ENCODE assay signal across 9 cellular contexts in the genomic region with DNA sequence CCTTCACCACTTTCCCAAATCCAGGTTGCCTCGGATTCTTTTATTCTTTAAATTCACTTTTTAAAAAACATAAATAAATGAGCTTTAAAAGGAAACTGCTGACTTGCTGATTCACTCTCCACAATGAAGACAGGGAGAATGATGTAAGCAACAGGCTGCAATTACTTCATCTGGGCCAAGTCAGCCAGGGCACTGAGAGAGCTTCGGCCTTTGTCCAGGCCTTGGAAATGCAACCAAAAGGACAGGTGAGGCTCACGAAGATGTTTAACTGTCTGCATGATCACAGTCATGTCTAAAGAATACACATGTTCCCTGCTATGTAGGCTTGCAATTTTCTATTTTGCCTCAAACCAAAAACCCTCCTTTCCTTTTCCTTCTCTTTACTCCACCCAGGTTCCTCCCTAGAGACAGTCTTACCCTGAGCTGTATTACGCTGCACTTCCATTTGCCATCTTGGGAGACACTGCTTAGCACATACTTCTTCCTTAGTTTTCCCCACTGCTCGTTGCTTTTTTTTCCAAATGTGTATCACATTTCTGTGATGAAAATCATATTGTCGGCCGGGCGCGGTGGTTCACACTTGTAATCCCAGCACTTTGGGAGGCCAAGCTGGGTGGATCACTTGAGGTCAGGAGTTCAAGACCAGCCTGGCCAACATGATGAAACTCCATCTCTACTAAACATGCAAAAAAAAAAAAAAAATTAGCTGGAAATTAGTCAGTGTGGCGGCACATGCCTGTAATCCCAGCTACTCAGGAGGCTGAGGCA. TPM values are rescaled to one million over a fixed set of nuclear protein-coding genes. Genes with fewer than 3 reads are reported as not detected.
DNase-seq lines count a peak whose midpoint lies in the region; ATAC-seq and TF ChIP-seq lines count a peak whose summit lies in the region.
"Had no signal": no experiment of that assay in that cellular context is flagged by ENCODE, and none has a peak within 500 bp of the region (broad histone marks: within the 10 kb centered on the region; RNA-seq: fewer than 3 reads in every experiment).

No MANE protein-coding gene starts in this region.

- no peak for TF ChIP-seq RAD21 in IMR-90 (IDR thresholded peaks at IDR 0.05; ENCODE audit: low read length)

- CTCF ChIA-PET in IMR-90 (lab: Yijun Ruan, JAX): interaction anchor here (0.6 to 0.7 kb wide), 3 partner anchors 21 to 175 kb away, joined by 3 to 4 read pairs (median 3); no protein-coding TSS in a partner anchor

- ATAC-seq in IMR-90 (ENCODE audit: low read depth) (peak; percentile 87), GM21619 (IDR thresholded peaks at IDR 0.05; ENCODE audit: unreplicated experiment) (no peak), GM18505 (IDR thresholded peaks at IDR 0.05; ENCODE audit: unreplicated experiment) (no peak), GM21423 (IDR thresholded peaks at IDR 0.05; ENCODE audit: unreplicated experiment) (no peak)

- H2BK5ac ChIP-seq in IMR-90 (ENCODE audit: low read depth, low read length, poor library complexity, severe bottlenecking): no peak overlapping the region

- H4K8ac ChIP-seq in IMR-90 (ENCODE audit: low read depth in 2 of 2, low read length in 2 of 2): peak overlapping the region; percentile 22 to 84; a peak in 3 of 4 replicates

- no peaks in the 10 kb centered on the region; the same call in 1 of the 2 replicates for H3K9me1 ChIP-seq in IMR-90 (ENCODE audit: insufficient read depth, low read length)

- peak overlapping the region; percentile 21; the same call in 1 of the 2 replicates for H3K4me2 ChIP-seq in IMR-90 (ENCODE audit: low read depth, low read length)

- 76% methylated on average over 3 of the region's 10 CpGs; no CpG with 5 or more reads in 1 of the 2 experiments for WGBS in IMR-90 (ENCODE audit: extremely low coverage in 2 of 2, insufficient read length in 1 of 2), 2 experiments

- H4K91ac ChIP-seq in IMR-90 (ENCODE audit: insufficient read depth, low read depth, low read length): peak overlapping the region; percentile 88

- no peak overlapping the region for H3K4me3 ChIP-seq in IMR-90 (ENCODE audit: insufficient read depth, low read depth, low read length)
- H3K4me3 ChIP-seq: SJCRH30 had no signal

- no TSS peak for BruUV-seq in IMR-90 (replicated peaks; lab: Mats Ljungman, UMichigan)

- no peaks in the 10 kb centered on the region for H3K36me3 ChIP-seq in IMR-90 (ENCODE audit: control insufficient read depth, insufficient read depth, low read length)
- H3K36me3 ChIP-seq: SJCRH30 had no signal

- H2BK15ac ChIP-seq in IMR-90 (ENCODE audit: low read depth, low read length): peak overlapping the region; percentile 27; the same call in 1 of the 3 replicates

- no peak overlapping the region for H2AK5ac ChIP-seq in IMR-90 (ENCODE audit: low read depth, low read length)

- H3K14ac ChIP-seq in IMR-90 (replicated peaks; ENCODE audit: low read depth, low read length): peak overlapping the region; percentile 86

- H3K9ac ChIP-seq in IMR-90 (ENCODE audit: low read depth, low read length): peak overlapping the region; percentile 48; the same call in 1 of the 2 replicates

- peak overlapping the region; percentile 65 for H3K27ac ChIP-seq in IMR-90 (ENCODE audit: insufficient read depth, low read length)
- H3K27ac ChIP-seq: SJCRH30 had no signal

- no peaks in the 10 kb centered on the region for H3K9me3 ChIP-seq in IMR-90 (ENCODE audit: control insufficient read depth, insufficient read depth, low read length)
- H3K9me3 ChIP-seq: SJCRH30 had no signal

- H3K23ac ChIP-seq in IMR-90 (ENCODE audit: low read depth, low read length): peak overlapping the region; percentile 79; the same call in 1 of the 2 replicates

- peak; percentile 83 for DNase-seq in IMR-90
- peak; percentile 63 for DNase-seq in astrocyte of the hippocampus (ENCODE audit: low read depth, low spot score)
- peak; percentile 55 for DNase-seq in islet precursor cell
- peak; percentile 77 for DNase-seq in stromal cell of bone marrow (ENCODE audit: low read depth)
- DNase-seq in NCI-H345 (lab: John Stamatoyannopoulos, UW): no peak
- DNase-seq: SJCRH30 had no signal

- in situ Hi-C loops in IMR-90 (cut with MboI; ENCODE audit: low sequenced_read_pairs): no loop called here

- H3K27me3 ChIP-seq in IMR-90 (ENCODE audit: control insufficient read depth, insufficient read depth, low read length): peaks cover 4% of the 10 kb centered on the region; the same call in 1 of the 2 replicates
- H3K27me3 ChIP-seq: SJCRH30 had no signal

- H2BK20ac ChIP-seq in IMR-90 (ENCODE audit: low read depth, low read length): peak overlapping the region; percentile 96

- no peak for TF ChIP-seq CTCF in IMR-90 (conservative IDR thresholded peaks at IDR 0.05; ENCODE audit: low read depth, low read length)

- POLR2A ChIA-PET in IMR-90 (lab: Charles Lee; ENCODE audit: unreplicated experiment): interaction anchor here (0.6 kb wide), 1 partner anchor 572 kb away, joined by 3 read pairs; no protein-coding TSS in a partner anchor

- no peak overlapping the region for H3K56ac ChIP-seq in IMR-90 (ENCODE audit: extremely low read depth, insufficient read depth, low read length)

- peak overlapping the region; percentile 93 for H4K5ac ChIP-seq in IMR-90 (ENCODE audit: low read depth, low read length)

- peak overlapping the region; percentile 84 for H3K18ac ChIP-seq in IMR-90 (ENCODE audit: low read depth, low read length)

- no peaks in the 10 kb centered on the region for H3K79me1 ChIP-seq in IMR-90 (ENCODE audit: low read depth in 1 of 2, low read length in 2 of 2)

- no peak for TF ChIP-seq POLR2A in IMR-90 (IDR thresholded peaks at IDR 0.05; ENCODE audit: low read depth, low read length)
- TF ChIP-seq POLR2A in GM18505 (IDR thresholded peaks at IDR 0.05; ENCODE audit: borderline replicate concordance, extremely low read depth, insufficient read depth, insufficient read length): no peak

- H3K4ac ChIP-seq in IMR-90 (ENCODE audit: low read depth, low read length): peak overlapping the region; percentile 93

- peak overlapping the region; percentile 78 for H2AFZ ChIP-seq in IMR-90 (replicated peaks; ENCODE audit: low read length, poor library complexity)

- intact Hi-C loops in IMR-90 (cut with micrococcal nuclease): no loop called here

- peak overlapping the region; percentile 84 for H2BK120ac ChIP-seq in IMR-90 (ENCODE audit: low read depth, low read length)

- peak overlapping the region; percentile 62 for H2AK9ac ChIP-seq in IMR-90 (replicated peaks; ENCODE audit: low read depth, low read length, poor library complexity)

- peaks cover 10% of the 10 kb centered on the region for H3K4me1 ChIP-seq in IMR-90 (ENCODE audit: control insufficient read depth, insufficient read depth, low read length)

- H4K20me1 ChIP-seq in IMR-90 (ENCODE audit: insufficient read depth, low read length): no peaks in the 10 kb centered on the region

- dilution Hi-C loops in IMR-90 (cut with HindIII; ENCODE audit: low sequenced_read_pairs, unreplicated experiment): no loop called here

TF ChIP-seq in IMR-90, 13 proteins besides CTCF, POLR2A, EP300 and RAD21:
- TF ChIP-seq NFE2L2 (IDR thresholded peaks at IDR 0.05; ENCODE audit: low read depth, low read length): peak; percentile 59; the same call in 1 of the 2 replicates
- TF ChIP-seq CEBPB (IDR thresholded peaks at IDR 0.05; ENCODE audit: low read depth, low read length): peak; percentile 87
- TF ChIP-seq FOS (IDR thresholded peaks at IDR 0.05; ENCODE audit: low read depth, low read length): peak; percentile 24; the same call in 1 of the 2 replicates
- TF ChIP-seq MAFK (IDR thresholded peaks at IDR 0.05; ENCODE audit: low read depth, low read length): peak; percentile 93
- no peak for TF ChIP-seq MAZ (IDR thresholded peaks at IDR 0.05; ENCODE audit: borderline replicate concordance, low read depth, low read length)
- TF ChIP-seq RCOR1 (IDR thresholded peaks at IDR 0.05; ENCODE audit: insufficient replicate concordance, low read length): no peak

RNA-seq across cellular contexts. Expression of a gene that starts 29.6 kb away (rescaled TPM):
- under 0.01 TPM in 2 replicates for total RNA-seq in IMR-90 (2012; rRNA removed)
- 0.29 and 0.32 TPM in 2 replicates for polyA plus RNA-seq in IMR-90 (2012; rRNA removed)
- 0.05 and 0.11 TPM in 2 replicates for polyA plus RNA-seq in IMR-90 (2012; cell fraction: cytosol; rRNA removed)
- 1.0 and 2.2 TPM in 2 replicates for polyA plus RNA-seq in IMR-90 (2012; cell fraction: nucleus; rRNA removed; ENCODE audit: low replicate concordance)

RNA-seq across cellular contexts. Expression of a gene that starts 33.1 kb away (rescaled TPM):
- not detected in 2 replicates for total RNA-seq in IMR-90 (2012; rRNA removed)
- not detected in 2 replicates for polyA plus RNA-seq in IMR-90 (2012; rRNA removed)
- not detected in 2 replicates for polyA plus RNA-seq in IMR-90 (2012; cell fraction: cytosol; rRNA removed)
- polyA plus RNA-seq in IMR-90 (2012; cell fraction: nucleus; rRNA removed; ENCODE audit: low replicate concordance): not detected in 2 replicates

RNA-seq across cellular contexts. Expression of a gene that starts 46.5 kb away (rescaled TPM):
- total RNA-seq in IMR-90 (2012; rRNA removed): 2.0 and 8.6 TPM in 2 replicates
- 24.5 and 31.7 TPM in 2 replicates for polyA plus RNA-seq in IMR-90 (2012; rRNA removed)
- 6.0 and 14.4 TPM in 2 replicates for polyA plus RNA-seq in IMR-90 (2012; cell fraction: cytosol; rRNA removed)
- polyA plus RNA-seq in IMR-90 (2012; cell fraction: nucleus; rRNA removed; ENCODE audit: low replicate concordance): 1.1 and 6.1 TPM in 2 replicates

RNA-seq across cellular contexts. Expression of a gene that starts 51.5 kb away (rescaled TPM):
- under 0.01 TPM in 2 replicates for total RNA-seq in IMR-90 (2012; rRNA removed)
- 0.06 and 0.12 TPM in 2 replicates for polyA plus RNA-seq in IMR-90 (2012; rRNA removed)
- polyA plus RNA-seq in IMR-90 (2012; cell fraction: cytosol; rRNA removed): 0.07 and 0.12 TPM in 2 replicates
- 0.02 TPM in 2 replicates for polyA plus RNA-seq in IMR-90 (2012; cell fraction: nucleus; rRNA removed; ENCODE audit: low replicate concordance)
